ENCODE assay signal across 2 cellular contexts in genomic region chr14:89542768-89543419, GRCh38.
TF ChIP-seq lines count a peak whose summit lies in the region.

No MANE protein-coding gene starts in this region.

TF ChIP-seq in GM23338, 12 proteins besides CTCF, POLR2A, EP300 and RAD21 (continued from another document):
- no peak for TF ChIP-seq ZNF462 (CRISPR knock-in tag; IDR thresholded peaks at IDR 0.05)
- TF ChIP-seq REST (IDR thresholded peaks at IDR 0.05; ENCODE audit: unreplicated experiment) = no peak
- TF ChIP-seq JUNB (IDR thresholded peaks at IDR 0.05; ENCODE audit: unreplicated experiment) = no peak
- no peak for TF ChIP-seq STAT1 (IDR thresholded peaks at IDR 0.05; ENCODE audit: unreplicated experiment)
- no peak for TF ChIP-seq NANOG (IDR thresholded peaks at IDR 0.05; ENCODE audit: borderline replicate concordance)
- TF ChIP-seq ZNF114 (CRISPR knock-in tag; IDR thresholded peaks at IDR 0.05) = no peak

TF ChIP-seq in WTC11, 78 proteins besides CTCF, POLR2A, EP300 and RAD21 (continued from another document):
- no peak for TF ChIP-seq AFF4 (CRISPR knock-in tag; IDR thresholded peaks at IDR 0.05; ENCODE audit: borderline replicate concordance)
- TF ChIP-seq IRF1 (CRISPR knock-in tag; IDR thresholded peaks at IDR 0.05) = no peak
- TF ChIP-seq FOXP1 (CRISPR knock-in tag; IDR thresholded peaks at IDR 0.05; ENCODE audit: borderline replicate concordance) = no peak
- no peak for TF ChIP-seq TEAD1 (CRISPR knock-in tag; IDR thresholded peaks at IDR 0.05)
- no peak for TF ChIP-seq TEAD4 (CRISPR knock-in tag; IDR thresholded peaks at IDR 0.05)
